11 cellular contexts compared by ENCODE assay signal in the genomic region with DNA sequence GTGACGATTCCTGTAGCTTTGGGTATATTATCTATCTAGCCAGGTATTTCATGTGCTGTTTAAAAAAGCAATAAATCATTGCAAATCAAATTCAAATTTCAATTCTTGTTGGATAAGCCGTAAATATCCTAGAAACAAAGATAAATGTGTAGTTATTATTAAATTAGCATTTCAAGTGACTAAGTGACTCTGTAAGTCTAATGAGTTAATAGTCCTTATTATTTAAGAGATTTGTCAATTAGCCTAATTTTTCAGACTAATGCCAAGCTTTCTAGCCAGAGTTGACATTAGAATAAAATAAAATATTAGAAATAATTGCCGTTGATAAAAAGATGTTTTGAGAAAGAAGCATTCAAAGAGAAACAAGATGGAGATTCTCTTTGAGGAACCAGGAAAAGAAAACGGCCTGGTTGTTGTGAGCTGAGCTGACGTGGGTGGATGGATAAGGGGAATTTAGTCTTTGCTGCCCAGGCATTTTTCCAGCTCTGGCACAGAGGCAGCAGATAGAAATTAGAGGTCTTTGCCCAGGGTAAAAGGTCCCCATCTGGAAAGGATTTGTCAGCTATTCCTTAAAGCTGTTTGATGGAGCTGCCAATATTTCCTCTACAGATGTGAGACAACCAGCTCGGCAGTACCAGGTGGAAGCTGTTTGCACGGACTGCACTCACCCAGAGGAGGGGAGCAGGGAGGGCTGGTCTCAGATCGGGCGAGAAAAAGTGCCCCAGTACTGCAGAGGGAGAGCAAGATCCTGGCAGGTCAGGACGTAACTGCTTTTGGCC.
DNase-seq lines count a peak whose midpoint lies in the region; ATAC-seq, FAIRE-seq and TF ChIP-seq lines count a peak whose summit lies in the region.
"Had no signal": no experiment of that assay in that cellular context is flagged by ENCODE, and none has a peak within 500 bp of the region (broad histone marks: within the 10 kb centered on the region; RNA-seq: fewer than 3 reads in every experiment).

No MANE protein-coding gene starts in this region.

- ATAC-seq in HG02973 (IDR thresholded peaks at IDR 0.05; ENCODE audit: unreplicated experiment) (no peak), HG03135 (IDR thresholded peaks at IDR 0.05; ENCODE audit: unreplicated experiment) (no peak)

- no peak overlapping the region for H3K9ac ChIP-seq in kidney (ENCODE audit: low read length in 2 of 2)

- H3K9me3 ChIP-seq in kidney (ENCODE audit: control insufficient read depth in 1 of 2, low read length in 2 of 2): peaks cover 0 to 3% of the 10 kb centered on the region in 2 donors

- no peaks in the 10 kb centered on the region for H3K36me3 ChIP-seq in kidney (ENCODE audit: control insufficient read depth in 1 of 2, insufficient read depth in 2 of 2, low read length in 2 of 2)

- FAIRE-seq in kidney (lab: Jason Lieb, UNC): peak; percentile 51
- FAIRE-seq: islet of Langerhans had no signal

- TF ChIP-seq CTCF in kidney (IDR thresholded peaks at IDR 0.05; ENCODE audit: borderline replicate concordance, extremely low read depth, insufficient read depth): no peak

- H3K27ac ChIP-seq in kidney (ENCODE audit: low read depth in 2 of 2, low read length in 2 of 2) (peak overlapping the region in 1 of 2 donors; percentile 76), substantia nigra (ENCODE audit: low read depth, low read length, poor library complexity, severe bottlenecking) (peak overlapping the region; percentile 56)

- DNase-seq in NCI-H446 (lab: John Stamatoyannopoulos, UW) (peak; percentile 28 to 85), cerebellum (ENCODE audit: low spot score) (peak; percentile 42), kidney (no peak), substantia nigra (lab: John Stamatoyannopoulos, UW) (peak in 5 of 49 donors; percentile 5 to 36 (median 17)), NCI-H1048 (lab: John Stamatoyannopoulos, UW) (no peak), NCI-H2196 (lab: John Stamatoyannopoulos, UW; ENCODE audit: unreplicated experiment) (no peak)
- DNase-seq: activated CD4-positive, alpha-beta T cell treated with anti-CD3 and anti-CD28 coated beads, Interleukin-2, amount 10 ng/mL, durations not matched to agents 7 days and 5 days; effector memory CD4-positive, alpha-beta T cell had no signal

- H3K4me3 ChIP-seq in kidney (ENCODE audit: low read length in 2 of 2): no peak overlapping the region

- intact Hi-C loops in kidney (cut with DNase I): no loop called here

- H3K4me1 ChIP-seq in kidney (ENCODE audit: control insufficient read depth in 1 of 2, insufficient read depth in 1 of 2, low read depth in 1 of 2, low read length in 2 of 2): peaks cover 0 to 8% of the 10 kb centered on the region in 2 donors

Comparison
In these comparisons a context has a peak if more than half of its experiments do, and no peak if none do; other contexts are left out.
1. DNase-seq: peak in NCI-H446 (2 of 2) and cerebellum (single experiment); none in kidney (single experiment), NCI-H1048 (single experiment) and NCI-H2196 (single experiment).